In genomic region chr7:88396295-88396947, GRCh38 we compare ENCODE assay signal across 1 cellular context.
TF ChIP-seq lines count a peak whose summit lies in the region.

No MANE protein-coding gene starts in this region.

TF ChIP-seq in GM23338, 12 proteins besides CTCF, POLR2A, EP300 and RAD21 (continued from another document):
- TF ChIP-seq ZNF462 (CRISPR knock-in tag; IDR thresholded peaks at IDR 0.05) (no peak), POLR2AphosphoS5 (IDR thresholded peaks at IDR 0.05; ENCODE audit: low read depth) (no peak)
